ENCODE assay signal across 9 cellular contexts in the genomic region with DNA sequence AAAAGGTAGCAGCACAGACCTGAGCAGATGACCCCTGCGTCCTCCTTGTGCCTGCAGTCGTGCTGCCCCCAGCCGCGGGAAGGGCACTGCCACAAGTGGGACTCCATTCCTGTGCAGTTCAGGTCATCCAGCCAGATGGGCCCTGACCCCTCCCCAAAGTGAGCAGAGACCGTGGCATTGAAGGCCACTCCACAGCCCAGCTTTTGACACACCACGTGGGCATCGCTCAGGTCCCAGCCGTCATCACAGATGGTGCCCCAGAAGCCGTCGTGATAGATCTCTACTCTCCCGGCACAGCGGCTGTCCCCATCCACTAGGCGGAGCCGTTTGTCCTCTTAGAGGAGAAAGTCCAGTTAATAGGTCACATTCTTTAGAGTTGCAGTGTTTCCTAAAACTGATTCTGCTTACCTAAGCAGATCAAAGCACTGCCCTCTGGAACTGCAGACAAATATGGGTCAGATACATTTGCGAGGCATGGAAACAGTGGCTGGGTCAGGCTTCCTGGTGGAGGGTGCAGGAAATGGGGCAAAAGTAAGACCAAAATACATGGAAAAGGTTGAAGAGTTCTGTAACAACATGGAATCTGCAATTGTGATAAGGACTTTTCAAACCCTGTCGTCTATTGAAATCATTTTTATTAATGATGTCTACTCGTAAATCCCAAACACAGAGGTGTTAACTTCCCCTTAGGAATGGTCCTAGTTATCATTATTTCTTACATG.
DNase-seq lines count a peak whose midpoint lies in the region; ATAC-seq and TF ChIP-seq lines count a peak whose summit lies in the region.
"Had no signal": no experiment of that assay in that cellular context is flagged by ENCODE, and none has a peak within 500 bp of the region (broad histone marks: within the 10 kb centered on the region; RNA-seq: fewer than 3 reads in every experiment).

No MANE protein-coding gene starts in this region.

- peak; percentile 86 for ATAC-seq in upper lobe of right lung
- ATAC-seq in activated T-helper 17 cell treated with anti-CD3 and anti-CD28 coated beads, Interleukin-2, amount 50 U/mL, for 72 hours (replicated peaks), result no peak
- no peak for ATAC-seq in HG02642 (IDR thresholded peaks at IDR 0.05; ENCODE audit: poor library complexity, unreplicated experiment)

- no peaks in the 10 kb centered on the region for H3K36me3 ChIP-seq in upper lobe of right lung

- DNase-seq in SIG-M5 treated with dmso at 0.1 percent for 504 hours (lab: John Stamatoyannopoulos, UW; ENCODE audit: unreplicated experiment) (peak; percentile 25), SIG-M5 (lab: John Stamatoyannopoulos, UW) (no peak), LoVo (ENCODE audit: low spot score) (peak; percentile 64), iPS DF 4.7 (ENCODE audit: extremely low read depth, low spot score) (peak; percentile 44), upper lobe of right lung (peak; percentile 72)

- H3K4me3 Mint-ChIP-seq in activated T-helper 17 cell treated with anti-CD3 and anti-CD28 coated beads, Interleukin-2, amount 50 U/mL, for 72 hours, result no peak overlapping the region
- H3K4me3 Mint-ChIP-seq: CD8-positive, alpha-beta memory T cell had no signal

- H3K36me3 Mint-ChIP-seq in activated T-helper 17 cell treated with anti-CD3 and anti-CD28 coated beads, Interleukin-2, amount 50 U/mL, for 72 hours (ENCODE audit: low read depth), result no peaks in the 10 kb centered on the region

- no peak overlapping the region for H3K27ac Mint-ChIP-seq in activated T-helper 17 cell treated with anti-CD3 and anti-CD28 coated beads, Interleukin-2, amount 50 U/mL, for 72 hours

- H3K27me3 ChIP-seq in upper lobe of right lung, result peaks cover 9% of the 10 kb centered on the region

- no peaks in the 10 kb centered on the region for H3K4me1 Mint-ChIP-seq in activated T-helper 17 cell treated with anti-CD3 and anti-CD28 coated beads, Interleukin-2, amount 50 U/mL, for 72 hours
- H3K4me1 Mint-ChIP-seq: CD8-positive, alpha-beta memory T cell had no signal

- TF ChIP-seq CTCF in VCaP (conservative IDR thresholded peaks at IDR 0.05) (peak; percentile 93), upper lobe of right lung (IDR thresholded peaks at IDR 0.05) (peak; percentile 49)

- no peak overlapping the region for H3K27ac ChIP-seq in VCaP
- no peak overlapping the region for H3K27ac ChIP-seq in upper lobe of right lung

- no peaks in the 10 kb centered on the region for H3K9me3 ChIP-seq in upper lobe of right lung

- H3K4me1 ChIP-seq in upper lobe of right lung, result no peaks in the 10 kb centered on the region

- H3K9me3 Mint-ChIP-seq in activated T-helper 17 cell treated with anti-CD3 and anti-CD28 coated beads, Interleukin-2, amount 50 U/mL, for 72 hours, result no peaks in the 10 kb centered on the region

- intact Hi-C loops in upper lobe of right lung (cut with DNase I), result no loop called here

- H3K4me3 ChIP-seq in upper lobe of right lung, result no peak overlapping the region

- peaks cover 8% of the 10 kb centered on the region for H3K27me3 Mint-ChIP-seq in activated T-helper 17 cell treated with anti-CD3 and anti-CD28 coated beads, Interleukin-2, amount 50 U/mL, for 72 hours
